ENCODE assay signal across 8 cellular contexts in genomic region chr12:57216931-57217871, GRCh38. TPM values are rescaled to one million over a fixed set of nuclear protein-coding genes. Genes with fewer than 3 reads are reported as not detected.
DNase-seq lines count a peak whose midpoint lies in the region; ATAC-seq, FAIRE-seq and TF ChIP-seq lines count a peak whose summit lies in the region.

No MANE protein-coding gene starts in this region.

- H3K4me3 ChIP-seq in right atrium auricular region (peak overlapping the region; percentile 25 to 55), pancreas (peak overlapping the region in 2 of 4 donors; percentile 47 to 59)

- H3K27ac ChIP-seq in right atrium auricular region (no peak overlapping the region), pancreas (no peak overlapping the region)

- intact Hi-C loops in Right ventricle myocardium superior (cut with DNase I) (no loop called here), pancreas (cut with DNase I) (loop anchor here in 1 of 3 donors (10.0 kb wide), 1 partner anchor 238 kb away; the partner anchor contains the start of genes GLI1 and INHBE)

- H3K36me3 ChIP-seq in right atrium auricular region: peaks cover 2% of the 10 kb centered on the region
- H3K36me3 ChIP-seq in pancreas: no peaks in the 10 kb centered on the region

- H3K4me1 ChIP-seq in right atrium auricular region (peaks cover 0 to 47% of the 10 kb centered on the region in 2 donors), pancreas (peaks cover 0 to 15% (median 8%) of the 10 kb centered on the region in 3 donors)

- 3% methylated on average over 54 to 61 of the region's 61 CpGs for WGBS in pancreas, 2 donors

- H3K4me1 Mint-ChIP-seq in T-helper 17 cell: peaks cover 58% of the 10 kb centered on the region
- peaks cover 78% of the 10 kb centered on the region for H3K4me1 Mint-ChIP-seq in stimulated activated memory B cell treated with anti-CD40 and anti-IgM and Interleukin-4, amounts not matched to agents 10 μg/mL and 1 μg/mL and 100 μg/mL, for 72 hours

- peaks cover 77% of the 10 kb centered on the region for H3K27me3 Mint-ChIP-seq in T-helper 17 cell
- H3K27me3 Mint-ChIP-seq in stimulated activated memory B cell treated with anti-CD40 and anti-IgM and Interleukin-4, amounts not matched to agents 10 μg/mL and 1 μg/mL and 100 μg/mL, for 72 hours: peaks cover 79% of the 10 kb centered on the region

- ATAC-seq in Right ventricle myocardium superior (ENCODE audit: poor library complexity) (no peak), T-helper 17 cell (no peak), pancreas (no peak), HG03457 (IDR thresholded peaks at IDR 0.05; ENCODE audit: unreplicated experiment) (no peak)
- no peak for ATAC-seq in stimulated activated memory B cell treated with anti-CD40 and anti-IgM and Interleukin-4, amounts not matched to agents 10 μg/mL and 1 μg/mL and 100 μg/mL, for 72 hours

- DNase-seq in right atrium auricular region (ENCODE audit: low spot score): no peak
- no peak for DNase-seq in Right ventricle myocardium superior
- DNase-seq in T-helper 17 cell: no peak
- peak; percentile 30 for DNase-seq in fibroblast of peridontal ligament (ENCODE audit: extremely low read depth)
- DNase-seq in SHP77 treated with DMSO at 0.1 percent for 48 hours (lab: John Stamatoyannopoulos, UW): no peak
- DNase-seq in pancreas: no peak

- no peaks in the 10 kb centered on the region for H3K9me3 Mint-ChIP-seq in stimulated activated memory B cell treated with anti-CD40 and anti-IgM and Interleukin-4, amounts not matched to agents 10 μg/mL and 1 μg/mL and 100 μg/mL, for 72 hours

- H3K27me3 ChIP-seq in right atrium auricular region: peaks cover 9 to 26% of the 10 kb centered on the region in 2 donors
- peaks cover 0 to 6% (median 0%) of the 10 kb centered on the region in 4 donors for H3K27me3 ChIP-seq in pancreas

- FAIRE-seq in pancreas (lab: Jason Lieb, UNC): no peak

- H3K9me3 ChIP-seq in right atrium auricular region (no peaks in the 10 kb centered on the region), T-helper 17 cell (ENCODE audit: control insufficient read depth, low read length, poor library complexity, severe bottlenecking) (no peaks in the 10 kb centered on the region), pancreas (no peaks in the 10 kb centered on the region)

- H3K36me3 Mint-ChIP-seq in T-helper 17 cell (ENCODE audit: low read depth): peaks cover 18% of the 10 kb centered on the region
- no peaks in the 10 kb centered on the region for H3K36me3 Mint-ChIP-seq in stimulated activated memory B cell treated with anti-CD40 and anti-IgM and Interleukin-4, amounts not matched to agents 10 μg/mL and 1 μg/mL and 100 μg/mL, for 72 hours

- no peak for TF ChIP-seq CTCF in right atrium auricular region (IDR thresholded peaks at IDR 0.05)
- TF ChIP-seq CTCF in pancreas (IDR thresholded peaks at IDR 0.05): no peak

- peak overlapping the region; percentile 63 for H3K27ac Mint-ChIP-seq in T-helper 17 cell
- H3K27ac Mint-ChIP-seq in stimulated activated memory B cell treated with anti-CD40 and anti-IgM and Interleukin-4, amounts not matched to agents 10 μg/mL and 1 μg/mL and 100 μg/mL, for 72 hours: no peak overlapping the region

- H3K4me3 Mint-ChIP-seq in T-helper 17 cell: peak overlapping the region; percentile 95
- peak overlapping the region; percentile 84 for H3K4me3 Mint-ChIP-seq in stimulated activated memory B cell treated with anti-CD40 and anti-IgM and Interleukin-4, amounts not matched to agents 10 μg/mL and 1 μg/mL and 100 μg/mL, for 72 hours

RNA-seq across cellular contexts. Expression of gene NXPH4, which starts 0.6 kb away (rescaled TPM):
- total RNA-seq in right atrium auricular region: 1 to 10 TPM in 1 of 2 donors, under 1 TPM in 1; 0.28 to 1.1 TPM
- total RNA-seq in Right ventricle myocardium superior: 0.70 TPM
- total RNA-seq in T-helper 17 cell: not detected
- 1 to 10 TPM in 4 of 6 donors, under 1 TPM in 2; 0.37 to 3.3 (median 1.2) TPM for total RNA-seq in pancreas
- polyA plus RNA-seq in pancreas: under 1 TPM; 0.28 to 0.38 TPM

RNA-seq across cellular contexts. Expression of gene SHMT2, which starts 12.3 kb away (rescaled TPM):
- 10 to 100 TPM; 16.6 to 33.0 TPM for total RNA-seq in right atrium auricular region
- total RNA-seq in Right ventricle myocardium superior: 26.8 TPM
- total RNA-seq in T-helper 17 cell: 10 to 100 TPM; 28.8 to 36.9 TPM
- 100 to 1,000 TPM in 1 of 6 donors, 10 to 100 TPM in 5; 44.8 to 183 (median 63.9) TPM for total RNA-seq in pancreas
- 10 to 100 TPM; 20.0 to 29.8 TPM for polyA plus RNA-seq in pancreas

RNA-seq across cellular contexts. Expression of gene STAC3, which starts 33.8 kb away (rescaled TPM):
- total RNA-seq in right atrium auricular region (under 1 TPM; 0.48 to 0.59 TPM), Right ventricle myocardium superior (1.2 TPM), T-helper 17 cell (1 to 10 TPM; 1.6 to 1.9 TPM), pancreas (1 to 10 TPM in 2 of 6 donors, under 1 TPM in 4; 0.46 to 2.1 (median 0.76) TPM)
- 1 to 10 TPM; 2.5 to 3.0 TPM for polyA plus RNA-seq in pancreas
